Comparison of ENCODE assay signal across 16 cellular contexts in the genomic region with DNA sequence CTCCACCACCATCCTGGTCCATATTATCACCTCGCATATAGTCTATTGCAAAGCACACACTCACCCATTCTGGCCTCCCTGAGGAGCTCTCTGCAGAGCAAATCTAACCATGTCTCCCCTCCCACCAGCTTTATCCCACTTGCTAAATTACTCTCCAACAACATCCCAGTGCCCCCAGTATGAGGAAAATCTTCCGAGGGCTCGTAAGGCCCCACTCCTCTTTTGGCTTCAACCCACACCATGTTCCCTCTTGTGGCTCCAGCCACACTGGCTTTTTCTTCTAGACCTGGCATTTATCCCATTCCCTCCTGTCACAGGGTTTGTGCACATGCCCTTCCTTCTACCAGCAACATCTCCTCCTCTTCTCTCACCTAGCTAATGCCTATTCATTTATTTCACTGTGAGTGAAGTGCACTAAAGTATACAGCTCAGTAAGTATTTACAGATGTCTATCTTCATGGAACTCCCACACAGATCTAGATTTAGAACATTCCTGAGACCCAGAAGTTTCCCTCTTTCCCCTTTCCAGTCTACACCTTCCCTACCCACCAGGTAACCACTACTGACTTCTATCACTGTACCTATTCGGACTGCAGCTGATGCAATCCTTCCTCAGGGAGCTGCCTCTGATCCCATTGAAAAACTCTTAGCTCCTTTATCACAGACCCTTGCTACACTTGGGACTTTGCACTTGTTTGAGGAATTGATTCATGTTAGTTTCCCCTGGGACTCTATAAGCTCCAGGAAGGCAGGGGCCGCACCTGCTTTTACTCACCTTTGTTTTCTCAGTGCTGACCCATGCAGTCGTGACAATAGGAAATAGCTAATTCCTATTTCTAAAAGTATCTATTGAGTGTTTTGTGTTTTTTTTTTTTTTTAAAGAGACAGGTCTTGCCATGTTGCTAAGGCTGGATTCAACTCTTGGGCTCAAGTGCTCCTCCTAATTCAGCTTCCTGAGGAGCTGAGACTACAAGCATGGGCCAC. TPM values are rescaled to one million over a fixed set of nuclear protein-coding genes. Genes with fewer than 3 reads are reported as not detected.
DNase-seq lines count a peak whose midpoint lies in the region; ATAC-seq and TF ChIP-seq lines count a peak whose summit lies in the region.
"Had no signal": no experiment of that assay in that cellular context is flagged by ENCODE, and none has a peak within 500 bp of the region (broad histone marks: within the 10 kb centered on the region; RNA-seq: fewer than 3 reads in every experiment).

No MANE protein-coding gene starts in this region.

- no peaks in the 10 kb centered on the region for H3K27me3 Mint-ChIP-seq in stimulated activated naive CD8-positive, alpha-beta T cell treated with anti-CD3 and anti-CD28 coated beads, Interleukin-15, Interleukin-2, amounts not matched to agents 100 ng/mL and 50 ng/mL, for 24 hours
- H3K27me3 Mint-ChIP-seq in brain, result no peaks in the 10 kb centered on the region
- H3K27me3 Mint-ChIP-seq in memory B cell, result no peaks in the 10 kb centered on the region
- H3K27me3 Mint-ChIP-seq: natural killer cell treated with Interleukin-12 subunit alpha and Interleukin-12 subunit beta and Interleukin-15 and Interleukin-18, amount 100 ng/mL, for 72 hours had no signal

- H3K4me3 Mint-ChIP-seq in stimulated activated naive CD8-positive, alpha-beta T cell treated with anti-CD3 and anti-CD28 coated beads, Interleukin-15, Interleukin-2, amounts not matched to agents 100 ng/mL and 50 ng/mL, for 24 hours, result no peak overlapping the region
- H3K4me3 Mint-ChIP-seq in brain (no peak overlapping the region), memory B cell (no peak overlapping the region)
- H3K4me3 Mint-ChIP-seq: natural killer cell treated with Interleukin-12 subunit alpha and Interleukin-12 subunit beta and Interleukin-15 and Interleukin-18, amount 100 ng/mL, for 72 hours had no signal

- no peaks in the 10 kb centered on the region for H3K9me3 ChIP-seq in heart right ventricle

- no peak for TF ChIP-seq CTCF in brain (conservative IDR thresholded peaks at IDR 0.05)
- TF ChIP-seq CTCF in heart right ventricle (IDR thresholded peaks at IDR 0.05), result no peak

- peak overlapping the region; percentile 23 for H3K27ac Mint-ChIP-seq in stimulated activated naive CD8-positive, alpha-beta T cell treated with anti-CD3 and anti-CD28 coated beads, Interleukin-15, Interleukin-2, amounts not matched to agents 100 ng/mL and 50 ng/mL, for 24 hours
- H3K27ac Mint-ChIP-seq in brain (peak overlapping the region in 4 of 5 experiments; percentile 13 to 59 (median 17)), memory B cell (peak overlapping the region; percentile 15)

- no peak for ATAC-seq in stimulated activated naive CD8-positive, alpha-beta T cell treated with anti-CD3 and anti-CD28 coated beads, Interleukin-15, Interleukin-2, amounts not matched to agents 100 U/mL and 50 U/mL, for 24 hours
- ATAC-seq in memory B cell (ENCODE audit: low read depth), result no peak
- ATAC-seq in HG03520 (IDR thresholded peaks at IDR 0.05; ENCODE audit: unreplicated experiment), result no peak
- ATAC-seq in heart right ventricle, result no peak
- ATAC-seq: natural killer cell treated with Interleukin-12 subunit alpha and Interleukin-12 subunit beta and Interleukin-15 and Interleukin-18, amount 100 ng/mL, for 72 hours had no signal

- intact Hi-C loops in heart right ventricle (cut with DNase I), result no loop called here

- H3K4me3 ChIP-seq in urinary bladder (ENCODE audit: low read depth, low read length) (no peak overlapping the region), heart right ventricle (no peak overlapping the region)

- H3K9me3 Mint-ChIP-seq in stimulated activated naive CD8-positive, alpha-beta T cell treated with anti-CD3 and anti-CD28 coated beads, Interleukin-15, Interleukin-2, amounts not matched to agents 100 ng/mL and 50 ng/mL, for 24 hours, result no peaks in the 10 kb centered on the region
- H3K9me3 Mint-ChIP-seq in brain (no peaks in the 10 kb centered on the region), memory B cell (no peaks in the 10 kb centered on the region)
- H3K9me3 Mint-ChIP-seq: natural killer cell treated with Interleukin-12 subunit alpha and Interleukin-12 subunit beta and Interleukin-15 and Interleukin-18, amount 100 ng/mL, for 72 hours had no signal

- H3K27ac ChIP-seq in urinary bladder (ENCODE audit: low read depth) (peak overlapping the region; percentile 44), heart right ventricle (peak overlapping the region in 2 of 10 donors; percentile 80 to 84)

- DNase-seq in stimulated activated naive CD8-positive, alpha-beta T cell treated with anti-CD3 and anti-CD28 coated beads, Interleukin-15, Interleukin-2, amounts not matched to agents 100 U/mL and 50 U/mL, for 24 hours, result no peak
- DNase-seq in memory B cell (ENCODE audit: low spot score in 2 of 2) (no peak), NCI-H774 (lab: John Stamatoyannopoulos, UW) (no peak), heart right ventricle (no peak)
- DNase-seq: activated CD4-positive, alpha-beta T cell treated with anti-CD3 and anti-CD28 coated beads for 48 hours; Kasumi-1; NCI-H1417 treated with DMSO at 0.1 percent for 48 hours; NCI-H226; SHP77 had no signal

- no peaks in the 10 kb centered on the region for H3K27me3 ChIP-seq in heart right ventricle

- peaks cover 5% of the 10 kb centered on the region for H3K36me3 ChIP-seq in urinary bladder (ENCODE audit: insufficient read depth)
- peaks cover 0 to 93% (median 16%) of the 10 kb centered on the region in 9 donors for H3K36me3 ChIP-seq in heart right ventricle

- peaks cover 7% of the 10 kb centered on the region for H3K4me1 Mint-ChIP-seq in stimulated activated naive CD8-positive, alpha-beta T cell treated with anti-CD3 and anti-CD28 coated beads, Interleukin-15, Interleukin-2, amounts not matched to agents 100 ng/mL and 50 ng/mL, for 24 hours (ENCODE audit: low read depth)
- peaks cover 10% of the 10 kb centered on the region for H3K4me1 Mint-ChIP-seq in brain
- H3K4me1 Mint-ChIP-seq in memory B cell, result peaks cover 11% of the 10 kb centered on the region

- peaks cover 49% of the 10 kb centered on the region for H3K36me3 Mint-ChIP-seq in stimulated activated naive CD8-positive, alpha-beta T cell treated with anti-CD3 and anti-CD28 coated beads, Interleukin-15, Interleukin-2, amounts not matched to agents 100 ng/mL and 50 ng/mL, for 24 hours (ENCODE audit: low read depth)
- H3K36me3 Mint-ChIP-seq in brain, result peaks cover 48% of the 10 kb centered on the region
- H3K36me3 Mint-ChIP-seq in memory B cell, result peaks cover 26% of the 10 kb centered on the region

- H3K4me1 ChIP-seq in urinary bladder (ENCODE audit: insufficient read depth) (no peaks in the 10 kb centered on the region), heart right ventricle (peaks cover 0 to 62% (median 30%) of the 10 kb centered on the region in 9 donors)

- WGBS in urinary bladder, result 81% methylated on average over 6 of the region's 6 CpGs
- 71 to 81% methylated on average over 6 of the region's 6 CpGs for WGBS in heart right ventricle, 2 donors

RNA-seq across cellular contexts. Expression of a gene that starts 15.5 kb away (rescaled TPM):
- 72.7 TPM for polyA plus RNA-seq in brain (ENCODE audit: insufficient read depth, low read depth, low replicate concordance)
- total RNA-seq in urinary bladder, result 27.4 TPM
- 42.0 TPM for polyA plus RNA-seq in urinary bladder
- 10 to 100 TPM; 35.1 to 51.5 (median 41.4) TPM for total RNA-seq in heart right ventricle
- polyA plus RNA-seq in heart right ventricle, result 10 to 100 TPM; 29.9 to 89.7 TPM

RNA-seq across cellular contexts. Expression of a gene that starts 15.6 kb away (rescaled TPM):
- polyA plus RNA-seq in brain (ENCODE audit: insufficient read depth, low read depth, low replicate concordance) (48.2 TPM), urinary bladder (20.0 TPM), heart right ventricle (10 to 100 TPM; 20.3 to 37.4 TPM)
- total RNA-seq in urinary bladder (12.4 TPM), heart right ventricle (10 to 100 TPM; 32.2 to 67.1 (median 37.6) TPM)

RNA-seq across cellular contexts. Expression of a gene that starts 46.9 kb away (rescaled TPM):
- polyA plus RNA-seq in brain (ENCODE audit: insufficient read depth, low read depth, low replicate concordance), result not detected
- total RNA-seq in urinary bladder, result 0.53 TPM
- polyA plus RNA-seq in urinary bladder, result 1.1 TPM
- total RNA-seq in heart right ventricle, result under 1 TPM in 6 of 10 donors, not detected in 4; 0.09 to 0.72 (median 0.24) TPM
- under 1 TPM; 0.32 to 0.37 TPM for polyA plus RNA-seq in heart right ventricle
- total RNA-seq: fibroblast of villous mesenchyme; natural killer cell treated with Interleukin-12 subunit alpha and Interleukin-12 subunit beta and Interleukin-15 and Interleukin-18, amount 100 ng/mL, for 72 hours; T-helper 2 cell treated with Interferon-gamma antibody and Interleukin-4, amounts not matched to agents 100 ng/mL and 5 ng/mL, for 36 hours had no signal
